In genomic region chr15:84716036-84716732, GRCh38 we compare ENCODE assay signal across 8 cellular contexts. TPM values are rescaled to one million over a fixed set of nuclear protein-coding genes. Genes with fewer than 3 reads are reported as not detected.
DNase-seq lines count a peak whose midpoint lies in the region; ATAC-seq and TF ChIP-seq lines count a peak whose summit lies in the region.

SEC11A (minus strand) TSS chr15:84716139; CDS start chr15:84716075, 64 bp downstream.

- no peaks in the 10 kb centered on the region for H3K9me3 ChIP-seq in left ventricle myocardium inferior (replicated peaks)

- peaks cover 50% of the 10 kb centered on the region for H3K4me1 ChIP-seq in left ventricle myocardium inferior

- peak within 1 kb of the TSS; percentile 99 for H3K27ac ChIP-seq in left ventricle myocardium inferior (replicated peaks)

- no peaks in the 10 kb centered on the region for H3K27me3 ChIP-seq in left ventricle myocardium inferior (ENCODE audit: low read depth)

- H3K27me3 Mint-ChIP-seq in progenitor cell of endocrine pancreas = no peaks in the 10 kb centered on the region

- in situ Hi-C loops in GM13976 (cut with MboI; ENCODE audit: low sequenced_read_pairs, unreplicated experiment) = no loop called here

- H3K36me3 Mint-ChIP-seq in progenitor cell of endocrine pancreas (ENCODE audit: insufficient read depth) = peaks cover 3% of the 10 kb centered on the region

- peak; percentile 87 for ATAC-seq in HG02870 (IDR thresholded peaks at IDR 0.05; ENCODE audit: unreplicated experiment)

- peaks cover 3% of the 10 kb centered on the region for H3K36me3 ChIP-seq in left ventricle myocardium inferior

- H3K9me3 Mint-ChIP-seq in progenitor cell of endocrine pancreas (ENCODE audit: low read depth) = no peaks in the 10 kb centered on the region

- H3K4me1 Mint-ChIP-seq in progenitor cell of endocrine pancreas (ENCODE audit: low read depth) = peaks cover 21% of the 10 kb centered on the region

- H3K4me3 ChIP-seq in left ventricle myocardium inferior = peak within 1 kb of the TSS; percentile 92

- H3K27ac Mint-ChIP-seq in progenitor cell of endocrine pancreas = peak within 1 kb of the TSS; percentile 98

- DNase-seq in GM13976 (ENCODE audit: low spot score) = peak; percentile 93
- peak; percentile 73 for DNase-seq in NCI-H146 treated with DMSO at 0.1 percent for 48 hours (lab: John Stamatoyannopoulos, UW; ENCODE audit: unreplicated experiment)
- DNase-seq in amniotic stem cell (lab: John Stamatoyannopoulos, UW) = peak; percentile 75
- DNase-seq in left ventricle myocardium inferior = peak; percentile 95
- DNase-seq in progenitor cell of endocrine pancreas (ENCODE audit: low spot score, unreplicated experiment) = peak; percentile 89
- peak; percentile 95 for DNase-seq in ureter (ENCODE audit: low spot score)

- no peak for TF ChIP-seq CTCF in GM13976 (IDR thresholded peaks at IDR 0.05; ENCODE audit: borderline replicate concordance, control extremely low read depth, extremely low read depth, insufficient read depth, missing control alignments)
- TF ChIP-seq CTCF in left ventricle myocardium inferior (IDR thresholded peaks at IDR 0.05; ENCODE audit: borderline replicate concordance) = no peak
- TF ChIP-seq CTCF in progenitor cell of endocrine pancreas (IDR thresholded peaks at IDR 0.05; ENCODE audit: unreplicated experiment) = no peak

- peak within 1 kb of the TSS; percentile 91 for H3K4me3 Mint-ChIP-seq in progenitor cell of endocrine pancreas (ENCODE audit: low read depth)

- intact Hi-C loops in T-helper 1 cell treated with Interleukin-12 subunit alpha and Interleukin-12 subunit beta and Interleukin-4 antibody, amounts not matched to agents 30 ng/mL and 1 ng/mL, for 36 hours (cut with micrococcal nuclease) = loop anchor here (1.0 to 5.0 kb wide), 8 partner anchors 9 to 264 kb away; partner anchors contain the start of genes WDR73 and ZNF592
- intact Hi-C loops in left ventricle myocardium inferior (cut with micrococcal nuclease) = no loop called here

RNA-seq across cellular contexts. Expression of gene SEC11A, which starts in this region (rescaled TPM):
- 104 and 108 TPM in 2 replicates for total RNA-seq in T-helper 1 cell treated with Interleukin-12 subunit alpha and Interleukin-12 subunit beta and Interleukin-4 antibody, amounts not matched to agents 30 ng/mL and 1 ng/mL, for 36 hours
- total RNA-seq in left ventricle myocardium inferior (80.0 TPM), progenitor cell of endocrine pancreas (189 and 200 TPM in 2 replicates), ureter (130 TPM)

Comparison
In these comparisons a context has a peak if more than half of its experiments do, and no peak if none do; other contexts are left out.
1. Peak in every context shown above with its lines: DNase-seq, ATAC-seq, H3K4me3 ChIP-seq and H3K27ac ChIP-seq.